ENCODE assay signal across 1 cellular context in genomic region chr18:23572570-23572969, GRCh38.
TF ChIP-seq lines count a peak whose summit lies in the region.

No MANE protein-coding gene starts in this region.

TF ChIP-seq in GM23338, 12 proteins besides CTCF, POLR2A, EP300 and RAD21 (continued from another document):
- TF ChIP-seq ZNF462 (CRISPR knock-in tag; IDR thresholded peaks at IDR 0.05): no peak
- TF ChIP-seq NANOG (IDR thresholded peaks at IDR 0.05; ENCODE audit: borderline replicate concordance): no peak
- no peak for TF ChIP-seq ZNF331 (CRISPR knock-in tag; IDR thresholded peaks at IDR 0.05; ENCODE audit: low read depth)
- TF ChIP-seq, protein P1, sequence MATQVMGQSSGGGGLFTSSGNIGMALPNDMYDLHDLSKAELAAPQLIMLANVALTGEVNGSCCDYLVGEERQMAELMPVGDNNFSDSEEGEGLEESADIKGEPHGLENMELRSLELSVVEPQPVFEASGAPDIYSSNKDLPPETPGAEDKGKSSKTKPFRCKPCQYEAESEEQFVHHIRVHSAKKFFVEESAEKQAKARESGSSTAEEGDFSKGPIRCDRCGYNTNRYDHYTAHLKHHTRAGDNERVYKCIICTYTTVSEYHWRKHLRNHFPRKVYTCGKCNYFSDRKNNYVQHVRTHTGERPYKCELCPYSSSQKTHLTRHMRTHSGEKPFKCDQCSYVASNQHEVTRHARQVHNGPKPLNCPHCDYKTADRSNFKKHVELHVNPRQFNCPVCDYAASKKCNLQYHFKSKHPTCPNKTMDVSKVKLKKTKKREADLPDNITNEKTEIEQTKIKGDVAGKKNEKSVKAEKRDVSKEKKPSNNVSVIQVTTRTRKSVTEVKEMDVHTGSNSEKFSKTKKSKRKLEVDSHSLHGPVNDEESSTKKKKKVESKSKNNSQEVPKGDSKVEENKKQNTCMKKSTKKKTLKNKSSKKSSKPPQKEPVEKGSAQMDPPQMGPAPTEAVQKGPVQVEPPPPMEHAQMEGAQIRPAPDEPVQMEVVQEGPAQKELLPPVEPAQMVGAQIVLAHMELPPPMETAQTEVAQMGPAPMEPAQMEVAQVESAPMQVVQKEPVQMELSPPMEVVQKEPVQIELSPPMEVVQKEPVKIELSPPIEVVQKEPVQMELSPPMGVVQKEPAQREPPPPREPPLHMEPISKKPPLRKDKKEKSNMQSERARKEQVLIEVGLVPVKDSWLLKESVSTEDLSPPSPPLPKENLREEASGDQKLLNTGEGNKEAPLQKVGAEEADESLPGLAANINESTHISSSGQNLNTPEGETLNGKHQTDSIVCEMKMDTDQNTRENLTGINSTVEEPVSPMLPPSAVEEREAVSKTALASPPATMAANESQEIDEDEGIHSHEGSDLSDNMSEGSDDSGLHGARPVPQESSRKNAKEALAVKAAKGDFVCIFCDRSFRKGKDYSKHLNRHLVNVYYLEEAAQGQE (IDR thresholded peaks at IDR 0.05; ENCODE audit: unreplicated experiment): no peak
- no peak for TF ChIP-seq JUNB (IDR thresholded peaks at IDR 0.05; ENCODE audit: unreplicated experiment)
- no peak for TF ChIP-seq POLR2AphosphoS5 (IDR thresholded peaks at IDR 0.05; ENCODE audit: low read depth)
- TF ChIP-seq STAT1 (IDR thresholded peaks at IDR 0.05; ENCODE audit: unreplicated experiment): no peak
- TF ChIP-seq ETS1 (IDR thresholded peaks at IDR 0.05): no peak
- no peak for TF ChIP-seq ZNF114 (CRISPR knock-in tag; IDR thresholded peaks at IDR 0.05)
- TF ChIP-seq CREB1 (CRISPR knock-in tag; IDR thresholded peaks at IDR 0.05; ENCODE audit: low read depth): no peak
- no peak for TF ChIP-seq EZH2 (IDR thresholded peaks at IDR 0.05; ENCODE audit: low read depth, unreplicated experiment)
TF ChIP-seq in GM23338: peak in this region for 0.
